8 cellular contexts compared by ENCODE assay signal in the genomic region with DNA sequence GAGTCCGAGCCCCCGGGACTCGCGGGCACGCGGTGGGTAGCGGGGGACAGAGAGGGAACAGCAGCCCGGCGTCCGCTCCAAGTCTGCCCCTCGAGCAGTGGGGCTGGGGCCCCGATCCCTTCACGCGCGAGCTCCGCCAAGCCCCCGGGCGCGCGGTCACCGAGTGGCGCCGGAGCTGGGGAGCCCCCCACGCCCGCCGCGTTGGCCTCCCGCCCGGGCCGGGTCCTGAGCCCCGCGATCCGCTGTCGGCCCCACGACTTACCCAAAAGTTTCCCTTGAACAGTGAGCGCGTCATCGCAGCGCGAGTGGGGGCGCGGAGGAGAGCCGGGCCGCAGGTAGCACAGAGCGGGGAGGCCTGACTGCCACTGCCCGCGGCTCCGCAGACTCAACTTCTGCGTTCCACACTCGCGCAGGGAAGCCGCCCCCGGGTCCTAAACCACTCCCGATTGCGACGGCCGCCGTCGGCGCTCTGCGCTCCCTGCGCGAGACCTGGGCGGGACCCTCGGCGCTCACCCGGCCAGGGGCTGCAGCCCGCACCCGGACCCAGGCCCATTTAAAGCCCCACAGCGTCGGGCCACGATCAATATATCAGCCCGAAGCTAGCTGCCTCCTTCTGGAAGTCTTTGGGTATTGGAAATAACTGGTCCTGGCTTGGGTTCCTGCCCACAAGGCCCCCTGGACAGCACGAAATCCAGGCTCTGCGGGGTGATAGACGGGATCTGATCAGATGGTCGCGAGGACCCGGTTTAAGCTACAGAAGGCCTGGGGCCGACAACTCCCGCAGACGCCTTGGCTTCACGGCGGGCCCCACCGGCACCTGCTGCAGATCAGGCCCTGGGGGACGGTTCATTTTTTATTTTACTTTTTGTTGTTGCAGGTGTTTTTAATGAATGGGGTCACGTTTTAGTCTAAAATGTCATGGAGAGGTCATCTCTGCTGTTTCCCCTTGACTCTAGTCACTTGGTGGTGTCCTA. TPM values are rescaled to one million over a fixed set of nuclear protein-coding genes. Genes with fewer than 3 reads are reported as not detected.
DNase-seq lines count a peak whose midpoint lies in the region; ATAC-seq and TF ChIP-seq lines count a peak whose summit lies in the region.

Gene PSTPIP2, minus strand, starts transcription at position 367 of the 974 bp plus-strand sequence. Its CDS starts 72 bp downstream, at position 295.

- no peak within 1 kb of the TSS for H3K9ac ChIP-seq in H9 (ENCODE audit: extremely low read depth, insufficient read length, low read length)

- H3K4me1 Mint-ChIP-seq in H9 (peaks cover 8% of the 10 kb centered on the region in 2 experiments; a peak in 3 of 4 replicates), memory B cell (peaks cover 13% of the 10 kb centered on the region)

- no peak within 1 kb of the TSS for H2BK120ac ChIP-seq in H9 (ENCODE audit: low read depth, low read length, poor library complexity, severe bottlenecking)

- no peak within 1 kb of the TSS for H4K8ac ChIP-seq in H9 (replicated peaks; ENCODE audit: insufficient read length, low read depth, low read length)

- no peak within 1 kb of the TSS for H4K91ac ChIP-seq in H9 (ENCODE audit: insufficient read length, low read depth, low read length)

- peaks cover 30% of the 10 kb centered on the region for H3K27me3 Mint-ChIP-seq in H9 (ENCODE audit: low read depth)
- peaks cover 10% of the 10 kb centered on the region for H3K27me3 Mint-ChIP-seq in memory B cell

- H2BK15ac ChIP-seq in H9 (ENCODE audit: low read depth, low read length), result no peak within 1 kb of the TSS

- H3K36me3 Mint-ChIP-seq in H9 (ENCODE audit: insufficient read depth in 1 of 3, low read depth in 3 of 3) (peaks cover 0 to 8% (median 5%) of the 10 kb centered on the region in 3 experiments; a peak in 3 of 7 replicates), memory B cell (no peaks in the 10 kb centered on the region)

- H3K4me3 Mint-ChIP-seq in H9 (peak within 1 kb of the TSS; percentile 72 to 85), memory B cell (peak within 1 kb of the TSS; percentile 81)

- H3K56ac ChIP-seq in H9 (ENCODE audit: insufficient read length, low read depth, low read length), result no peak within 1 kb of the TSS

- H3K4ac ChIP-seq in H9 (ENCODE audit: low read depth, low read length), result no peak within 1 kb of the TSS

- H2AK5ac ChIP-seq in H9 (ENCODE audit: insufficient read length, low read length), result no peak within 1 kb of the TSS

- H3K27me3 ChIP-seq in H9 (ENCODE audit: insufficient read depth, low read length), result peaks cover 5% of the 10 kb centered on the region

- H4K5ac ChIP-seq in H9 (ENCODE audit: insufficient read length, low read depth, low read length), result no peak within 1 kb of the TSS

- peaks cover 0 to 1% of the 10 kb centered on the region in 2 experiments; a peak in 1 of 5 replicates for H3K9me3 Mint-ChIP-seq in H9
- peaks cover 2% of the 10 kb centered on the region for H3K9me3 Mint-ChIP-seq in memory B cell

- no peak within 1 kb of the TSS for H3K18ac ChIP-seq in H9 (ENCODE audit: insufficient read length, low read depth, low read length)

- H3K79me1 ChIP-seq in H9 (ENCODE audit: insufficient read depth, low read depth, low read length, poor library complexity, severe bottlenecking), result no peaks in the 10 kb centered on the region

- peak within 1 kb of the TSS; percentile 78 for H3K4me2 ChIP-seq in H9 (ENCODE audit: insufficient read depth, insufficient read length, low read length)

- no CpG with 5 or more reads among the region's 87 CpGs for WGBS in H9 (ENCODE audit: extremely low coverage, insufficient read length, low lambda C conversion rate)

- H3K23ac ChIP-seq in H9 (ENCODE audit: insufficient read length, low read depth, low read length), result no peak within 1 kb of the TSS

- no peak within 1 kb of the TSS for H2BK5ac ChIP-seq in H9 (ENCODE audit: insufficient read length, low read length)

- H3K27ac Mint-ChIP-seq in H9, result peak within 1 kb of the TSS in 1 of 3 experiments; percentile 44; a peak in 1 of 7 replicates
- H3K27ac Mint-ChIP-seq in memory B cell, result no peak within 1 kb of the TSS

- DNase-seq in ELR (ENCODE audit: low read depth) (peak; percentile 74), H9 (peak; percentile 49), NCI-H1105 treated with DMSO at 0.1 percent for 48 hours (lab: John Stamatoyannopoulos, UW) (peak; percentile 35), ecto neural progenitor cell (ENCODE audit: low spot score) (peak; percentile 77), memory B cell (ENCODE audit: low spot score in 2 of 2) (peak; percentile 18 to 40), NCI-H2196 treated with DMSO at 0.1 percent for 48 hours (lab: John Stamatoyannopoulos, UW; ENCODE audit: unreplicated experiment) (no peak)
- peak; percentile 60 to 75 for DNase-seq in activated CD4-positive, alpha-beta T cell treated with anti-CD3 and anti-CD28 coated beads, Interleukin-2, amount 50 U/mL, for 48 hours
- DNase-seq in stimulated activated CD8-positive, alpha-beta memory T cell treated with anti-CD3 and anti-CD28 coated beads, Interleukin-15, amount 100 ng/mL, for 1 hour (ENCODE audit: low read depth), result peak; percentile 30

- no peaks in the 10 kb centered on the region for H3K79me2 ChIP-seq in H9 (ENCODE audit: insufficient read depth, low read length)

- no peak within 1 kb of the TSS for H3T11ph ChIP-seq in H9 (ENCODE audit: low read length)

- no peak within 1 kb of the TSS for H3K27ac ChIP-seq in H9 (ENCODE audit: insufficient read length, low read depth, low read length)

- H3K23me2 ChIP-seq in H9 (ENCODE audit: insufficient read length, low read depth, low read length, poor library complexity, severe bottlenecking), result peaks cover 10% of the 10 kb centered on the region

- H3K9me3 ChIP-seq in H9 (ENCODE audit: control insufficient read depth, low read depth, low read length), result no peaks in the 10 kb centered on the region

- peak within 1 kb of the TSS; percentile 76 for H3K14ac ChIP-seq in H9 (ENCODE audit: insufficient read depth, low read length)

- H4K20me1 ChIP-seq in H9 (ENCODE audit: control insufficient read depth, insufficient read depth, insufficient read length), result no peaks in the 10 kb centered on the region

- H2BK12ac ChIP-seq in H9 (ENCODE audit: insufficient read length, low read depth, low read length), result no peak within 1 kb of the TSS

- no peak within 1 kb of the TSS for H2AFZ ChIP-seq in H9 (ENCODE audit: low read length)

- no peaks in the 10 kb centered on the region for H3K4me1 ChIP-seq in H9 (ENCODE audit: insufficient read depth, low read length)

- peak; percentile 26; the same call in 1 of the 3 replicates for TF ChIP-seq CTCF in H9 (conservative IDR thresholded peaks at IDR 0.05)

- peak; percentile 78 for ATAC-seq in memory B cell (ENCODE audit: low read depth)

- no peak within 1 kb of the TSS for H2BK20ac ChIP-seq in H9 (ENCODE audit: low read depth, low read length, poor library complexity, severe bottlenecking)

RNA-seq across cellular contexts. Expression of gene PSTPIP2, which starts in this region (rescaled TPM):
- 3.3 and 3.6 TPM in 2 replicates for total RNA-seq in H9 (2021)
